ENCODE assay signal across 30 cellular contexts in genomic region chr10:108338146-108338545, GRCh38.
"Had no signal": no experiment of that assay in that cellular context is flagged by ENCODE, and none has a peak within 500 bp of the region (broad histone marks: within the 10 kb centered on the region; RNA-seq: fewer than 3 reads in every experiment).

No MANE protein-coding gene starts in this region.

- H3K27ac Mint-ChIP-seq: activated CD4-positive, alpha-beta T cell treated with anti-CD3 and anti-CD28 coated beads, Interleukin-2, amount 10 ng/mL, durations not matched to agents 24 days and 14 days; activated CD8-positive, alpha-beta T cell treated with anti-CD3 and anti-CD28 coated beads for 36 hours; activated naive CD8-positive, alpha-beta T cell treated with anti-CD3 and anti-CD28 coated beads for 36 hours; activated T-cell treated with anti-CD3 and anti-CD28 coated beads, Interleukin-2, amount 50 U/mL, for 72 hours; activated T-helper 17 cell treated with anti-CD3 and anti-CD28 coated beads, Interleukin-2, amount 50 U/mL, for 72 hours; T-helper 1 cell treated with Interleukin-12 subunit alpha and Interleukin-12 subunit beta and Interleukin-4 antibody, amounts not matched to agents 30 μg/mL and 1 μg/mL, for 36 hours; T-helper 2 cell treated with Interferon-gamma antibody and Interleukin-4, amounts not matched to agents 5 μg/mL and 100 μg/mL, for 36 hours had no signal

- H3K36me3 Mint-ChIP-seq: activated naive CD8-positive, alpha-beta T cell treated with anti-CD3 and anti-CD28 coated beads for 36 hours had no signal

- H3K4me3 ChIP-seq: ascending aorta, Peyer's patch, SJSA1 had no signal

- H3K4me3 Mint-ChIP-seq: activated CD4-positive, alpha-beta T cell treated with anti-CD3 and anti-CD28 coated beads, Interleukin-2, amount 10 ng/mL, durations not matched to agents 24 days and 14 days; activated CD8-positive, alpha-beta T cell treated with anti-CD3 and anti-CD28 coated beads for 36 hours; activated naive CD8-positive, alpha-beta T cell treated with anti-CD3 and anti-CD28 coated beads for 36 hours; activated T-cell treated with anti-CD3 and anti-CD28 coated beads, Interleukin-2, amount 50 U/mL, for 72 hours; activated T-helper 17 cell treated with anti-CD3 and anti-CD28 coated beads, Interleukin-2, amount 50 U/mL, for 72 hours; T-helper 1 cell treated with Interleukin-12 subunit alpha and Interleukin-12 subunit beta and Interleukin-4 antibody, amounts not matched to agents 30 μg/mL and 1 μg/mL, for 36 hours; T-helper 2 cell treated with Interferon-gamma antibody and Interleukin-4, amounts not matched to agents 5 μg/mL and 100 μg/mL, for 36 hours had no signal

- H3K4me1 ChIP-seq: ascending aorta, Peyer's patch, SJSA1 had no signal

- H3K4me1 Mint-ChIP-seq: activated CD4-positive, alpha-beta T cell treated with anti-CD3 and anti-CD28 coated beads, Interleukin-2, amount 10 ng/mL, durations not matched to agents 24 days and 14 days; activated naive CD8-positive, alpha-beta T cell treated with anti-CD3 and anti-CD28 coated beads for 36 hours; activated T-helper 17 cell treated with anti-CD3 and anti-CD28 coated beads, Interleukin-2, amount 50 U/mL, for 72 hours had no signal

- H3K27ac ChIP-seq: ascending aorta, KMS-11, Peyer's patch, SJSA1 had no signal

- H3K36me3 ChIP-seq: ascending aorta, Peyer's patch, SJSA1 had no signal

- DNase-seq: activated CD4-positive, alpha-beta T cell treated with anti-CD3 and anti-CD28 coated beads, Interleukin-2, amount 10 ng/mL, durations not matched to agents 24 days and 14 days; activated CD4-positive, alpha-beta T cell treated with anti-CD3 and anti-CD28 coated beads, Interleukin-2, amount 50 U/mL, for 4 hours; activated CD8-positive, alpha-beta T cell treated with anti-CD3 and anti-CD28 coated beads for 36 hours; activated effector memory CD4-positive, alpha-beta T cell treated with anti-CD3 and anti-CD28 coated beads, Interleukin-2, amount 50 U/mL, for 16 hours; activated naive CD4-positive, alpha-beta T cell; activated naive CD4-positive, alpha-beta T cell treated with anti-CD3 and anti-CD28 coated beads, Interleukin-2, amount 50 U/mL, for 16 hours; activated naive CD8-positive, alpha-beta T cell treated with anti-CD3 and anti-CD28 coated beads for 36 hours; activated T-cell treated with anti-CD3 and anti-CD28 coated beads, Interleukin-2, amount 50 U/mL, for 1 hour; activated T-cell treated with anti-CD3 and anti-CD28 coated beads, Interleukin-2, amount 50 U/mL, for 72 hours; amygdala; NCI-H1092 treated with DMSO at 0.1 percent for 48 hours; NCI-H1436; NCI-H1694; NCI-H1930; NCI-H2081 treated with DMSO at 0.1 percent for 48 hours; NCI-H226; NCI-H524 treated with DMSO at 0.1 percent for 48 hours; NCI-H748 treated with DMSO at 0.1 percent for 48 hours; NK-92 treated with Interleukin-12 subunit alpha and Interleukin-12 subunit beta, amount 100 ng/mL, for 24 hours; PC-3; Peyer's patch; RPMI8226; SHP77 treated with DMSO at 0.1 percent for 48 hours; SK-N-SH had no signal

- H3K9me3 Mint-ChIP-seq: T-helper 1 cell treated with Interleukin-12 subunit alpha and Interleukin-12 subunit beta and Interleukin-4 antibody, amounts not matched to agents 30 μg/mL and 1 μg/mL, for 36 hours had no signal

- ATAC-seq: activated CD8-positive, alpha-beta T cell treated with anti-CD3 and anti-CD28 coated beads for 36 hours; activated T-cell treated with anti-CD3 and anti-CD28 coated beads, Interleukin-2, amount 50 U/mL, for 72 hours; activated T-helper 17 cell treated with anti-CD3 and anti-CD28 coated beads, Interleukin-2, amount 50 U/mL, for 72 hours; PC-3 had no signal

- H3K27me3 ChIP-seq: ascending aorta, Peyer's patch, SJSA1 had no signal

- H3K27me3 Mint-ChIP-seq: activated CD4-positive, alpha-beta T cell treated with anti-CD3 and anti-CD28 coated beads, Interleukin-2, amount 10 ng/mL, durations not matched to agents 24 days and 14 days; activated CD8-positive, alpha-beta T cell treated with anti-CD3 and anti-CD28 coated beads for 36 hours; activated naive CD8-positive, alpha-beta T cell treated with anti-CD3 and anti-CD28 coated beads for 36 hours; activated T-helper 17 cell treated with anti-CD3 and anti-CD28 coated beads, Interleukin-2, amount 50 U/mL, for 72 hours had no signal

- H3K9me3 ChIP-seq: ascending aorta, Peyer's patch, SJSA1, SK-N-SH had no signal

- H3K4me2 ChIP-seq: KMS-11, SK-N-SH had no signal
